Comparison of ENCODE assay signal across 29 cellular contexts in the genomic region with DNA sequence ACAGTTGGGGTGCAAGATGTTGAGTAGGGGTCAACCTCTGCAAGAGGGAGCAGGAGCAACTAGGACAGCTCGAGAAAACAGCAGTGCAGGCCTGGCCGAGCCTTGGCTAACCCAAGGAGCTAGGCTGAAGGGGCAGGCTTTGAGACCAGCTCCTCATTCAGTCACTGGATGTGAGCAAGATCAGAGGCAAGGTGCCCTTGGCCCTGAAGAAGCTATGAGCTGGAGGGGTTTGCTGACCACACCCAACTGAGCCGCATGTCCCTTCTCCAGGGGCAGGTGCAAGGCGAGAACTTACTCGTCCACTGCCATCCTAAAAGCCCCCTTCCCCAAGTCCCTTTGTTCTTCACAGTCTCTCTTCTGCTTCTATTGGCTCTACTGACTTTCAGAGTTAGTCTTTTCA.
"Had no signal": no experiment of that assay in that cellular context is flagged by ENCODE, and none has a peak within 500 bp of the region (broad histone marks: within the 10 kb centered on the region; RNA-seq: fewer than 3 reads in every experiment).

No MANE protein-coding gene starts in this region.

- H3K36me3 ChIP-seq: neural progenitor cell, neutrophil, ovary, right lobe of liver, sigmoid colon, stomach, thoracic aorta, thyroid gland, tibial nerve, upper lobe of left lung, vagina had no signal

- H3K27me3 ChIP-seq: neural progenitor cell, neutrophil, ovary, right lobe of liver, sigmoid colon, stomach, thyroid gland, tibial nerve, upper lobe of left lung, vagina had no signal

- H3K27me3 Mint-ChIP-seq: progenitor cell of endocrine pancreas; stimulated activated naive CD8-positive, alpha-beta T cell treated with anti-CD3 and anti-CD28 coated beads, Interleukin-15, Interleukin-2, amounts not matched to agents 100 ng/mL and 50 ng/mL, for 24 hours had no signal

- H3K4me2 ChIP-seq: neural progenitor cell had no signal

- H3K27ac ChIP-seq: neural progenitor cell, neutrophil, ovary, parathyroid adenoma, psoas muscle, right lobe of liver, sigmoid colon, stomach, thoracic aorta, thyroid gland, tibial nerve, upper lobe of left lung, vagina had no signal

- H3K9ac ChIP-seq: neural progenitor cell, parathyroid adenoma had no signal

- H3K9me3 ChIP-seq: neutrophil, ovary, psoas muscle, right lobe of liver, sigmoid colon, stomach, thoracic aorta, thyroid gland, upper lobe of left lung, vagina had no signal

- H3K9me3 Mint-ChIP-seq: natural killer cell; stimulated activated effector memory CD8-positive, alpha-beta T cell treated with anti-CD3 and anti-CD28 coated beads, Interleukin-12 subunit alpha, Interleukin-12 subunit beta, amount 100 ng/mL, for 72 hours; stimulated activated naive B cell treated with anti-CD40 and anti-IgM and Interleukin-4, amounts not matched to agents 10 μg/mL and 1 μg/mL and 100 μg/mL, for 72 hours; stimulated activated naive CD8-positive, alpha-beta T cell treated with anti-CD3 and anti-CD28 coated beads, Interleukin-15, Interleukin-2, amounts not matched to agents 100 ng/mL and 50 ng/mL, for 24 hours had no signal

- H3K79me2 ChIP-seq: parathyroid adenoma had no signal

- H3K4me1 ChIP-seq: neural progenitor cell, parathyroid adenoma, psoas muscle, right lobe of liver, sigmoid colon, stomach, thyroid gland, tibial nerve, upper lobe of left lung, vagina had no signal

- DNase-seq: naive thymus-derived CD4-positive, alpha-beta T cell; natural killer cell; nucleus accumbens; ovary; posterior cingulate gyrus; psoas muscle; right cardiac atrium; right lobe of liver; sigmoid colon; small intestine; stimulated activated CD4-positive, alpha-beta T cell treated with anti-CD3 and anti-CD28 coated beads, Interleukin-15, amount 100 ng/mL, for 24 hours; stimulated activated CD4-positive, alpha-beta T cell treated with anti-CD3 and anti-CD28 coated beads, Interleukin-2, amount 100 ng/mL, for 24 hours; stimulated activated CD4-positive, alpha-beta T cell treated with anti-CD3 and anti-CD28 coated beads, Interleukin-2, amount 100 ng/mL, for 48 hours; stimulated activated CD4-positive, alpha-beta T cell treated with anti-CD3 and anti-CD28 coated beads, Interleukin-4, amount 100 ng/mL, for 24 hours; stimulated activated naive B cell treated with anti-CD40 and anti-IgM and Interleukin-4, amounts not matched to agents 10 μg/mL and 1 μg/mL and 100 μg/mL, for 72 hours; stimulated activated naive CD4-positive, alpha-beta T cell treated with Interleukin-2 at 50 U/mL for 16 hours; stomach; thyroid gland; upper lobe of left lung had no signal

- H3K4me3 ChIP-seq: neural progenitor cell, ovary, psoas muscle, right lobe of liver, sigmoid colon, stomach, thoracic aorta, thyroid gland, tibial nerve, upper lobe of left lung, vagina had no signal

- H3K36me3 Mint-ChIP-seq: natural killer cell; neural progenitor cell; stimulated activated effector memory CD8-positive, alpha-beta T cell treated with anti-CD3 and anti-CD28 coated beads, Interleukin-12 subunit alpha, Interleukin-12 subunit beta, amount 100 ng/mL, for 72 hours; stimulated activated naive B cell treated with anti-CD40 and anti-IgM and Interleukin-4, amounts not matched to agents 10 μg/mL and 1 μg/mL and 100 μg/mL, for 72 hours had no signal

- H2AFZ ChIP-seq: neural progenitor cell, parathyroid adenoma had no signal

- H3K4me3 Mint-ChIP-seq: naive thymus-derived CD4-positive, alpha-beta T cell; natural killer cell; nephron; neural progenitor cell; stimulated activated effector memory CD8-positive, alpha-beta T cell treated with anti-CD3 and anti-CD28 coated beads, Interleukin-12 subunit alpha, Interleukin-12 subunit beta, amount 100 ng/mL, for 72 hours; stimulated activated naive B cell treated with anti-CD40 and anti-IgM and Interleukin-4, amounts not matched to agents 10 μg/mL and 1 μg/mL and 100 μg/mL, for 72 hours; stimulated activated naive CD8-positive, alpha-beta T cell treated with anti-CD3 and anti-CD28 coated beads, Interleukin-15, Interleukin-2, amounts not matched to agents 100 ng/mL and 50 ng/mL, for 24 hours had no signal

- H3K4me1 Mint-ChIP-seq: nephron; neural progenitor cell; stimulated activated naive B cell treated with anti-CD40 and anti-IgM and Interleukin-4, amounts not matched to agents 10 μg/mL and 1 μg/mL and 100 μg/mL, for 72 hours had no signal

- H3K27ac Mint-ChIP-seq: naive thymus-derived CD4-positive, alpha-beta T cell; natural killer cell; nephron; neural progenitor cell; progenitor cell of endocrine pancreas; stimulated activated effector memory CD8-positive, alpha-beta T cell treated with anti-CD3 and anti-CD28 coated beads, Interleukin-12 subunit alpha, Interleukin-12 subunit beta, amount 100 ng/mL, for 72 hours; stimulated activated naive B cell treated with anti-CD40 and anti-IgM and Interleukin-4, amounts not matched to agents 10 μg/mL and 1 μg/mL and 100 μg/mL, for 72 hours; stimulated activated naive CD8-positive, alpha-beta T cell treated with anti-CD3 and anti-CD28 coated beads, Interleukin-15, Interleukin-2, amounts not matched to agents 100 ng/mL and 50 ng/mL, for 24 hours had no signal
